ENCODE assay signal across 8 cellular contexts in the genomic region with DNA sequence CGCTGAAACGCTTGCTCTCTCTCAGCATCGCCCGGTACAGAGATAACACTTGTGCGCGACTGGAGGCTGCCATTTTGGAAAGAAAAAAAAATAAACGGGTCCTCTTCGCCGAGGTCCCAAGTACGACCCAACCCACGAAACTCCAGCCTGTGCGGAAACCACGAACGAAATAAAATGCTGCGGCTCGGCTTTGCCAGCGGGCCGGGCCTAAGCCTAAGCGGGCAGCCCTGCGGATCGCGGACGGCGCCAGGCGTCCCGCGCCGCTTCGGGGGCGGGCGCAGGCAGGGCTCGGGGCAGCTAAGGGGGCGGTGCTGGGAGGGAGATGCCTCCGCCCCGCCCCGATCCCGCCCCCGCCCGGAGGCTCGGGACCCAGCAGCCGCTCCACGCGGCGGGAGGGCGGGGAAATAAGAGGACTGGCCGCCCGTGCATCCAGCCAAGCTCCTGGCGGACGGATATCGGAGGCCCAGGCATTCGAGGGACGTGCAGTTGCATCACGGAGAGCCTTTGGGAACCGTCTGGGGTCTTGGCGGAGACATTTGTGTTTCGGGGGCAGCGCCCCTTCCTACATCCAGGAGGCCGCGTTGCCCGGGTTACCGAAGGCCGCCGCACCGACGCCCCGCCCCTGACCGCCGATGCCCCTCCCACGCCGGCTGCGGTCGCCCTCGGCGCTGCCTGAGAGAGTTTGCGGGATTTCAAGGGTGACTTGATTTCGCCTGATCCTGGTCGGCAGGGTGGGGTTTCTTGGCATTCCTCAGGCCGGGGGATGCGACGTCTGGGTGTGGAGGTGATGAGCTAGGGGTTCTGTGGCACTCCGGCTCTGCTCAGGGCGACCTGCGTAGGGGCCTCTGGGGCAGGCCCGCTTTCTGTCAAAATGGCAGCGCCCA. TPM values are rescaled to one million over a fixed set of nuclear protein-coding genes. Genes with fewer than 3 reads are reported as not detected.
DNase-seq lines count a peak whose midpoint lies in the region; ATAC-seq, FAIRE-seq and TF ChIP-seq lines count a peak whose summit lies in the region.

A gene (plus strand): TSS at position 853 of the 884 bp plus-strand sequence.
A gene (minus strand): TSS at position 290 of the 884 bp plus-strand sequence. CDS start 217 bp downstream, at position 73.

- H3K4me3 Mint-ChIP-seq in dendritic cell treated with granulocyte-macrophage colony-stimulating factor and Interleukin-4, amounts not matched to agents 40 ng/mL and 50 ng/mL, for 4 days: peak within 1 kb of the TSS; percentile 91

- peaks cover 0 to 2% of the 10 kb centered on the region in 2 experiments; a peak in 1 of 5 replicates for H3K27me3 ChIP-seq in HepG2 (ENCODE audit: control insufficient read depth in 1 of 2, insufficient read depth in 2 of 2, low read length in 2 of 2)

- TF ChIP-seq RAD21 in HepG2 (CRISPR knock-in tag; IDR thresholded peaks at IDR 0.05): peak; percentile 31; the same call in 1 of the 2 replicates

- H4K20me1 ChIP-seq in HepG2 (ENCODE audit: insufficient read depth, low read length): no peaks in the 10 kb centered on the region; the same call in 1 of the 2 replicates

- no TSS peak for BruUV-seq in HepG2 (replicated peaks; lab: Mats Ljungman, UMichigan)

- ATAC-seq in GM19372 (IDR thresholded peaks at IDR 0.05; ENCODE audit: low read depth, unreplicated experiment): peak; percentile 68
- peak; percentile 71 for ATAC-seq in HG03521 (IDR thresholded peaks at IDR 0.05; ENCODE audit: unreplicated experiment)
- peak; percentile 88 for ATAC-seq in HepG2

- in situ Hi-C loops in HepG2 (cut with HindIII; ENCODE audit: extremely low pct_ligation_motif_present, low pct_unique_long_range_greater_than_20kb): no loop called here

- peaks cover 19% of the 10 kb centered on the region for H3K36me3 Mint-ChIP-seq in dendritic cell treated with granulocyte-macrophage colony-stimulating factor and Interleukin-4, amounts not matched to agents 40 ng/mL and 50 ng/mL, for 4 days (ENCODE audit: low read depth)

- peaks cover 66% of the 10 kb centered on the region for H3K79me2 ChIP-seq in HepG2 (ENCODE audit: insufficient read depth, low read length)

- no peaks in the 10 kb centered on the region for H3K27me3 Mint-ChIP-seq in dendritic cell treated with granulocyte-macrophage colony-stimulating factor and Interleukin-4, amounts not matched to agents 40 ng/mL and 50 ng/mL, for 4 days

- peaks cover 47% of the 10 kb centered on the region for H3K4me1 ChIP-seq in HepG2 (ENCODE audit: insufficient read depth, low read length)

- DNase-seq in C1 segment of cervical spinal cord (lab: John Stamatoyannopoulos, UW) (peak; percentile 81 to 99 (median 95)), NCI-H748 treated with DMSO at 0.1 percent for 48 hours (lab: John Stamatoyannopoulos, UW) (peak; percentile 87), HepG2 (ENCODE audit: low spot score) (peak; percentile 79)
- DNase-seq in activated CD4-positive, alpha-beta T cell treated with anti-CD3 and anti-CD28 coated beads, Interleukin-2, amount 50 U/mL, for 4 hours: peak; percentile 88
- peak; percentile 82 to 86 for DNase-seq in stimulated activated CD4-positive, alpha-beta T cell treated with anti-CD3 and anti-CD28 coated beads, Interleukin-2, amount 100 ng/mL, for 48 hours

- no peaks in the 10 kb centered on the region for H3K9me3 ChIP-seq in HepG2 (ENCODE audit: low read length)

- TF ChIP-seq EP300 in HepG2 (IDR thresholded peaks at IDR 0.05; ENCODE audit: low read depth in 2 of 2, low read length in 2 of 2) (no peak), HepG2 (CRISPR knock-in tag; IDR thresholded peaks at IDR 0.05; ENCODE audit: borderline replicate concordance) (no peak)

- peak; percentile 63 to 76 for TF ChIP-seq POLR2A in HepG2 (IDR thresholded peaks at IDR 0.05; ENCODE audit: insufficient read depth in 1 of 2, low read depth in 2 of 2, low read length in 2 of 2)

- peak within 1 kb of the TSS; percentile 97 for H3K27ac Mint-ChIP-seq in dendritic cell treated with granulocyte-macrophage colony-stimulating factor and Interleukin-4, amounts not matched to agents 40 ng/mL and 50 ng/mL, for 4 days

- H3K9ac ChIP-seq in HepG2 (ENCODE audit: insufficient read depth, low read depth, low read length): peak within 1 kb of the TSS; percentile 98

- H3K4me1 Mint-ChIP-seq in dendritic cell treated with granulocyte-macrophage colony-stimulating factor and Interleukin-4, amounts not matched to agents 40 ng/mL and 50 ng/mL, for 4 days (ENCODE audit: low read depth): peaks cover 13% of the 10 kb centered on the region

- peak within 1 kb of the TSS; percentile 85 to 99 (median 86) for H3K4me3 ChIP-seq in HepG2 (replicated peaks in 1 of 3; ENCODE audit: insufficient read depth in 1 of 3, low read depth in 2 of 3, low read length in 3 of 3)

- CTCF ChIA-PET in HepG2 (lab: Yijun Ruan, JAX; ENCODE audit: low intra/inter-chr PET ratio, low total read pairs): no interaction called here

- WGBS in HepG2 (ENCODE audit: low lambda C conversion rate): 0% methylated on average over 33 of the region's 85 CpGs

- TF ChIP-seq CTCF in HepG2 (CRISPR knock-in tag; IDR thresholded peaks at IDR 0.05): peak; percentile 39

- peak within 1 kb of the TSS; percentile 84 for H2AFZ ChIP-seq in HepG2 (ENCODE audit: low read length)

- H3K9me3 Mint-ChIP-seq in dendritic cell treated with granulocyte-macrophage colony-stimulating factor and Interleukin-4, amounts not matched to agents 40 ng/mL and 50 ng/mL, for 4 days: no peaks in the 10 kb centered on the region

- POLR2A ChIA-PET in HepG2 (lab: Yijun Ruan, JAX): interaction anchor here (1.0 to 2.4 kb wide), 14 partner anchors 9 to 204 kb away, joined by 3 to 11 read pairs (median 3); no protein-coding TSS in a partner anchor

- intact Hi-C loops in dendritic cell treated with granulocyte-macrophage colony-stimulating factor and Interleukin-4, amounts not matched to agents 40 ng/mL and 50 ng/mL, for 4 days (cut with micrococcal nuclease): no loop called here
- intact Hi-C loops in HepG2 (cut with micrococcal nuclease; ENCODE audit: unreplicated experiment): loop anchor here (1.0 to 5.0 kb wide), 2 partner anchors 42 to 119 kb away; no protein-coding TSS in a partner anchor

- FAIRE-seq in HepG2 (lab: Jason Lieb, UNC): no peak

- H3K36me3 ChIP-seq in HepG2 (replicated peaks in 1 of 2; ENCODE audit: control insufficient read depth in 1 of 2, insufficient read depth in 2 of 2, low read length in 2 of 2): peaks cover 0 to 3% of the 10 kb centered on the region in 2 experiments; a peak in 2 of 5 replicates

- H3K4me2 ChIP-seq in HepG2 (ENCODE audit: low read depth, low read length): peak within 1 kb of the TSS; percentile 90

- peak within 1 kb of the TSS; percentile 98 for H3K27ac ChIP-seq in HepG2 (ENCODE audit: extremely low read length, insufficient read depth, low read length)

TF ChIP-seq in HepG2, 621 proteins besides CTCF, POLR2A, EP300 and RAD21 (continues in another document):
- peak; percentile 32; the same call in 1 of the 2 replicates for TF ChIP-seq RXRB (CRISPR knock-in tag; IDR thresholded peaks at IDR 0.05; ENCODE audit: borderline replicate concordance)

RNA-seq across cellular contexts. Expression of the first gene that starts in this region (rescaled TPM):
- 26.0 and 28.0 TPM in 2 replicates for total RNA-seq in HepG2 (2016; rRNA removed; fragmentation: Illumina TruSeq; extraction: Trizol)
- 38.2 and 38.5 TPM in 2 replicates for total RNA-seq in HepG2 (2016; cell fraction: cytosol; rRNA removed; fragmentation: Illumina TruSeq; extraction: Trizol; ENCODE audit: low read depth)
- 24.7 and 29.3 TPM in 2 replicates for total RNA-seq in HepG2 (2016; cell fraction: insoluble cytoplasmic fraction; rRNA removed; fragmentation: Illumina TruSeq; extraction: Trizol)
- 21.6 and 25.0 TPM in 2 replicates for total RNA-seq in HepG2 (2016; cell fraction: membrane; rRNA removed; fragmentation: Illumina TruSeq; extraction: Trizol)
- total RNA-seq in HepG2 (2016; cell fraction: nucleus; rRNA removed; fragmentation: Illumina TruSeq; extraction: Trizol): 29.9 and 30.1 TPM in 2 replicates
- 12.7 and 15.4 TPM in 2 replicates for polyA plus RNA-seq in HepG2 (2011; rRNA removed)
- polyA plus RNA-seq in HepG2 (2011; cell fraction: cytosol; rRNA removed): 12.8 and 14.3 TPM in 2 replicates
- polyA plus RNA-seq in HepG2 (2011; cell fraction: nucleus; rRNA removed): 8.4 and 10.7 TPM in 2 replicates
- 7.3 and 8.6 TPM in 2 replicates for polyA plus RNA-seq in HepG2 (2012)
- polyA plus RNA-seq in HepG2 (2016; cell fraction: cytosol; fragmentation: Illumina TruSeq; extraction: Trizol; ENCODE audit: low read depth): 6.3 and 6.7 TPM in 2 replicates
- 17.7 and 22.2 TPM in 2 replicates for polyA plus RNA-seq in HepG2 (2016; cell fraction: insoluble cytoplasmic fraction; fragmentation: Illumina TruSeq; extraction: Trizol; ENCODE audit: low read depth)
- polyA plus RNA-seq in HepG2 (2016; cell fraction: membrane; fragmentation: Illumina TruSeq; extraction: Trizol; ENCODE audit: low read depth): 7.8 and 8.7 TPM in 2 replicates
- polyA plus RNA-seq in HepG2 (2016; cell fraction: nucleus; fragmentation: Illumina TruSeq; extraction: Trizol; ENCODE audit: insufficient read depth, low read depth): 9.7 and 11.7 TPM in 2 replicates
- 53.8 and 71.4 TPM in 2 replicates for polyA minus RNA-seq in HepG2 (2011; rRNA and poly(A)+ RNA removed; ENCODE audit: low replicate concordance)
- polyA minus RNA-seq in HepG2 (2011; cell fraction: cytosol; rRNA and poly(A)+ RNA removed): 9.6 and 10.5 TPM in 2 replicates
- 54.6 and 59.7 TPM in 2 replicates for polyA minus RNA-seq in HepG2 (2011; cell fraction: nucleus; rRNA and poly(A)+ RNA removed)

RNA-seq across cellular contexts. Expression of the second gene that starts in this region (rescaled TPM):
- total RNA-seq in HepG2 (2016; rRNA removed; fragmentation: Illumina TruSeq; extraction: Trizol): 64.6 and 80.2 TPM in 2 replicates
- 73.1 and 82.6 TPM in 2 replicates for total RNA-seq in HepG2 (2016; cell fraction: cytosol; rRNA removed; fragmentation: Illumina TruSeq; extraction: Trizol; ENCODE audit: low read depth)
- 63.7 and 77.9 TPM in 2 replicates for total RNA-seq in HepG2 (2016; cell fraction: insoluble cytoplasmic fraction; rRNA removed; fragmentation: Illumina TruSeq; extraction: Trizol)
- total RNA-seq in HepG2 (2016; cell fraction: membrane; rRNA removed; fragmentation: Illumina TruSeq; extraction: Trizol): 106 and 122 TPM in 2 replicates
- total RNA-seq in HepG2 (2016; cell fraction: nucleus; rRNA removed; fragmentation: Illumina TruSeq; extraction: Trizol): 32.6 and 33.3 TPM in 2 replicates
- 57.0 and 67.5 TPM in 2 replicates for polyA plus RNA-seq in HepG2 (2011; rRNA removed)
- polyA plus RNA-seq in HepG2 (2011; cell fraction: cytosol; rRNA removed): 51.3 and 61.3 TPM in 2 replicates
- polyA plus RNA-seq in HepG2 (2011; cell fraction: nucleus; rRNA removed): 14.6 and 17.6 TPM in 2 replicates
- polyA plus RNA-seq in HepG2 (2012): 54.2 and 60.4 TPM in 2 replicates
- 97.6 and 109 TPM in 2 replicates for polyA plus RNA-seq in HepG2 (2016; cell fraction: cytosol; fragmentation: Illumina TruSeq; extraction: Trizol; ENCODE audit: low read depth)
- polyA plus RNA-seq in HepG2 (2016; cell fraction: insoluble cytoplasmic fraction; fragmentation: Illumina TruSeq; extraction: Trizol; ENCODE audit: low read depth): 80.7 and 81.4 TPM in 2 replicates
- 106 and 108 TPM in 2 replicates for polyA plus RNA-seq in HepG2 (2016; cell fraction: membrane; fragmentation: Illumina TruSeq; extraction: Trizol; ENCODE audit: low read depth)
- 40.8 and 43.1 TPM in 2 replicates for polyA plus RNA-seq in HepG2 (2016; cell fraction: nucleus; fragmentation: Illumina TruSeq; extraction: Trizol; ENCODE audit: insufficient read depth, low read depth)
- polyA minus RNA-seq in HepG2 (2011; rRNA and poly(A)+ RNA removed; ENCODE audit: low replicate concordance): 29.2 and 36.0 TPM in 2 replicates
- polyA minus RNA-seq in HepG2 (2011; cell fraction: cytosol; rRNA and poly(A)+ RNA removed): 18.1 and 22.4 TPM in 2 replicates
- 25.2 and 25.4 TPM in 2 replicates for polyA minus RNA-seq in HepG2 (2011; cell fraction: nucleus; rRNA and poly(A)+ RNA removed)

Comparison
In these comparisons a context has a peak if more than half of its experiments do, and no peak if none do; other contexts are left out.
1. Peak in every context shown above with its lines: DNase-seq, ATAC-seq, H3K4me3 ChIP-seq and H3K27ac ChIP-seq.